Comparison of ENCODE assay signal across 8 cellular contexts in the genomic region with DNA sequence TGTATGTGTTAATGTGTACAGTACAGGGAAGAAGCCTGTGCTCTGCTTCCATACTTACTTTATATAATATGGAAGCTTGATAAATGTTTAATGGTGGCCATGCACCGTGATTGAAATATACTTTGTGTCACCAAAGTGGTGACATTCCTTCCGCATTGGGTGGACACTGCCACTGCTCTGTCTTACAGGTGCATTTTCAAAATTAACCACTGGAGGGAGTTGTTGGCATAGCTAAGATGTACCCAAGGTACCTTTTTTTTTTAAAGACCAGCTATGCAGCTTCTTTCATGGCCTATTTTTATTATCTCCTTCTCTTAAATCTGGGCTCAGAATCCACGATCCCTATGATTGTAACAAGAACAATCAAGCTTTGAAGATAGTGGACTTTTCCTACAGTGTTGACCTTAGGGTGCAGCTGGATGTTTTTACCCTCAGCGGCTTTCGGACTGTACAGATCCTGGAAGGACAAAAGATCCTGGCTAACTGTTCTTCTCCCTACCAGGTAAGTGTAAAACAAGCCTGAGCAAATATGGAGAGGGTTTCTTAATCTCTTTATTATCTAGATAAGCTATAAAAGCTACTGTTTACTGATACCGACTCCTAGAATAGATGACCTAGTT. TPM values are rescaled to one million over a fixed set of nuclear protein-coding genes. Genes with fewer than 3 reads are reported as not detected.
DNase-seq lines count a peak whose midpoint lies in the region; ATAC-seq and TF ChIP-seq lines count a peak whose summit lies in the region.

No MANE protein-coding gene starts in this region.

- no peaks in the 10 kb centered on the region for H3F3A ChIP-seq in neural cell (ENCODE audit: insufficient read depth, low read length, poor library complexity, severe bottlenecking)

- TF ChIP-seq RAD21 in neural cell (conservative IDR thresholded peaks at IDR 0.05) = peak; percentile 97

- no peaks in the 10 kb centered on the region for H4K20me1 ChIP-seq in neural cell (ENCODE audit: insufficient read depth)

- intact Hi-C loops in activated CD4-positive, alpha-beta T cell treated with anti-CD3 and anti-CD28 coated beads, Interleukin-2, amount 10 ng/mL, durations not matched to agents 24 days and 14 days (cut with micrococcal nuclease) = loop anchor here (1.0 kb wide), 1 partner anchor 57 kb away; no protein-coding TSS in a partner anchor

- no peaks in the 10 kb centered on the region for H3K27me3 ChIP-seq in HAP-1 (ENCODE audit: low read depth)
- no peaks in the 10 kb centered on the region for H3K27me3 ChIP-seq in neural cell (ENCODE audit: insufficient read depth, low read depth, low read length)

- H3K9me3 Mint-ChIP-seq in activated CD4-positive, alpha-beta T cell treated with anti-CD3 and anti-CD28 coated beads, Interleukin-2, amount 10 ng/mL, durations not matched to agents 24 days and 14 days = no peaks in the 10 kb centered on the region

- no peaks in the 10 kb centered on the region for H3K4me1 ChIP-seq in HAP-1

- no peaks in the 10 kb centered on the region for H3K4me1 Mint-ChIP-seq in activated CD4-positive, alpha-beta T cell treated with anti-CD3 and anti-CD28 coated beads, Interleukin-2, amount 10 ng/mL, durations not matched to agents 24 days and 14 days

- no peak for TF ChIP-seq EP300 in neural cell (conservative IDR thresholded peaks at IDR 0.05; ENCODE audit: poor library complexity, severe bottlenecking)

- in situ Hi-C loops in HAP-1 (cut with MboI; ENCODE audit: low sequenced_read_pairs) = no loop called here

- H3K36me3 ChIP-seq in HAP-1 (replicated peaks) (peaks cover 89% of the 10 kb centered on the region), neural cell (ENCODE audit: insufficient read depth, low read length) (no peaks in the 10 kb centered on the region)

- H3K9me3 ChIP-seq in HAP-1 (no peaks in the 10 kb centered on the region), neural cell (ENCODE audit: low read length) (no peaks in the 10 kb centered on the region)

- ATAC-seq in HG03520 (IDR thresholded peaks at IDR 0.05; ENCODE audit: unreplicated experiment) (no peak), GM21723 (IDR thresholded peaks at IDR 0.05; ENCODE audit: unreplicated experiment) (no peak)

- peak; percentile 78 for TF ChIP-seq CTCF in fibroblast of pulmonary artery (IDR thresholded peaks at IDR 0.05; ENCODE audit: low read length, missing control alignments)
- TF ChIP-seq CTCF in neural cell (IDR thresholded peaks at IDR 0.05; ENCODE audit: poor library complexity, severe bottlenecking) = peak; percentile 96

- DNase-seq in DMS79 treated with DMSO at 0.1 percent for 48 hours (lab: John Stamatoyannopoulos, UW) (peak; percentile 39), HAP-1 (ENCODE audit: low spot score in 2 of 2) (peak; percentile 59 to 66), NCI-H2227 (lab: John Stamatoyannopoulos, UW; ENCODE audit: unreplicated experiment) (peak; percentile 77), fibroblast of pulmonary artery (ENCODE audit: low read depth) (peak; percentile 80)
- peak; percentile 88 for DNase-seq in activated CD4-positive, alpha-beta T cell treated with anti-CD3 and anti-CD28 coated beads, Interleukin-2, amount 10 ng/mL, durations not matched to agents 24 days and 14 days

- H3K9me2 ChIP-seq in neural cell (ENCODE audit: insufficient read depth, low read length) = no peaks in the 10 kb centered on the region

- no peaks in the 10 kb centered on the region for H3K79me2 ChIP-seq in neural cell (replicated peaks; ENCODE audit: insufficient read depth, low read length)

- H3K27me3 Mint-ChIP-seq in activated CD4-positive, alpha-beta T cell treated with anti-CD3 and anti-CD28 coated beads, Interleukin-2, amount 10 ng/mL, durations not matched to agents 24 days and 14 days = no peaks in the 10 kb centered on the region

- peak overlapping the region; percentile 69 for H3K4me2 ChIP-seq in neural cell (ENCODE audit: low read length)

- no peak overlapping the region for H3K4me3 Mint-ChIP-seq in activated CD4-positive, alpha-beta T cell treated with anti-CD3 and anti-CD28 coated beads, Interleukin-2, amount 10 ng/mL, durations not matched to agents 24 days and 14 days

- H3K4me3 ChIP-seq in HAP-1 (no peak overlapping the region), fibroblast of pulmonary artery (replicated peaks; ENCODE audit: low read depth, low read length) (no peak overlapping the region), neural cell (ENCODE audit: low read length) (peak overlapping the region; percentile 62)

- peak overlapping the region; percentile 79 for H2AFZ ChIP-seq in neural cell (ENCODE audit: low read depth, low read length)

- H3K9ac ChIP-seq in neural cell (ENCODE audit: low read length) = peak overlapping the region; percentile 58

- no peak overlapping the region for H3K27ac Mint-ChIP-seq in activated CD4-positive, alpha-beta T cell treated with anti-CD3 and anti-CD28 coated beads, Interleukin-2, amount 10 ng/mL, durations not matched to agents 24 days and 14 days

- H3K27ac ChIP-seq in neural cell (ENCODE audit: low read length) = peak overlapping the region; percentile 55

- peaks cover 37% of the 10 kb centered on the region for H3K36me3 Mint-ChIP-seq in activated CD4-positive, alpha-beta T cell treated with anti-CD3 and anti-CD28 coated beads, Interleukin-2, amount 10 ng/mL, durations not matched to agents 24 days and 14 days (ENCODE audit: low read depth)

TF ChIP-seq in neural cell, 6 proteins besides CTCF, POLR2A, EP300 and RAD21:
- TF ChIP-seq, protein P1, sequence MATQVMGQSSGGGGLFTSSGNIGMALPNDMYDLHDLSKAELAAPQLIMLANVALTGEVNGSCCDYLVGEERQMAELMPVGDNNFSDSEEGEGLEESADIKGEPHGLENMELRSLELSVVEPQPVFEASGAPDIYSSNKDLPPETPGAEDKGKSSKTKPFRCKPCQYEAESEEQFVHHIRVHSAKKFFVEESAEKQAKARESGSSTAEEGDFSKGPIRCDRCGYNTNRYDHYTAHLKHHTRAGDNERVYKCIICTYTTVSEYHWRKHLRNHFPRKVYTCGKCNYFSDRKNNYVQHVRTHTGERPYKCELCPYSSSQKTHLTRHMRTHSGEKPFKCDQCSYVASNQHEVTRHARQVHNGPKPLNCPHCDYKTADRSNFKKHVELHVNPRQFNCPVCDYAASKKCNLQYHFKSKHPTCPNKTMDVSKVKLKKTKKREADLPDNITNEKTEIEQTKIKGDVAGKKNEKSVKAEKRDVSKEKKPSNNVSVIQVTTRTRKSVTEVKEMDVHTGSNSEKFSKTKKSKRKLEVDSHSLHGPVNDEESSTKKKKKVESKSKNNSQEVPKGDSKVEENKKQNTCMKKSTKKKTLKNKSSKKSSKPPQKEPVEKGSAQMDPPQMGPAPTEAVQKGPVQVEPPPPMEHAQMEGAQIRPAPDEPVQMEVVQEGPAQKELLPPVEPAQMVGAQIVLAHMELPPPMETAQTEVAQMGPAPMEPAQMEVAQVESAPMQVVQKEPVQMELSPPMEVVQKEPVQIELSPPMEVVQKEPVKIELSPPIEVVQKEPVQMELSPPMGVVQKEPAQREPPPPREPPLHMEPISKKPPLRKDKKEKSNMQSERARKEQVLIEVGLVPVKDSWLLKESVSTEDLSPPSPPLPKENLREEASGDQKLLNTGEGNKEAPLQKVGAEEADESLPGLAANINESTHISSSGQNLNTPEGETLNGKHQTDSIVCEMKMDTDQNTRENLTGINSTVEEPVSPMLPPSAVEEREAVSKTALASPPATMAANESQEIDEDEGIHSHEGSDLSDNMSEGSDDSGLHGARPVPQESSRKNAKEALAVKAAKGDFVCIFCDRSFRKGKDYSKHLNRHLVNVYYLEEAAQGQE (IDR thresholded peaks at IDR 0.05; ENCODE audit: borderline replicate concordance) = no peak
- TF ChIP-seq SMC3 (conservative IDR thresholded peaks at IDR 0.05; ENCODE audit: poor library complexity) (peak; percentile 96), TAF1 (IDR thresholded peaks at IDR 0.05; ENCODE audit: low read depth) (no peak)
TF ChIP-seq in neural cell: peak in this region for 1.

RNA-seq across cellular contexts. Expression of gene PAK6, which starts 21.6 kb away (rescaled TPM):
- total RNA-seq in activated CD4-positive, alpha-beta T cell treated with anti-CD3 and anti-CD28 coated beads, Interleukin-2, amount 10 ng/mL, durations not matched to agents 24 days and 14 days = 0.33 and 0.54 TPM in 2 replicates
- 32.4 and 38.9 TPM in 2 replicates for polyA plus RNA-seq in neural cell
- 40.3 and 57.7 TPM in 2 replicates for polyA minus RNA-seq in neural cell

RNA-seq across cellular contexts. Expression of gene BUB1B, which starts 56.4 kb away (rescaled TPM):
- total RNA-seq in activated CD4-positive, alpha-beta T cell treated with anti-CD3 and anti-CD28 coated beads, Interleukin-2, amount 10 ng/mL, durations not matched to agents 24 days and 14 days = 69.3 and 73.1 TPM in 2 replicates
- polyA plus RNA-seq in neural cell = 39.3 and 50.0 TPM in 2 replicates
- polyA minus RNA-seq in neural cell = 19.0 and 19.2 TPM in 2 replicates
